In genomic region chr13:32639502-32640105, GRCh38 we compare ENCODE assay signal across 7 cellular contexts. TPM values are rescaled to one million over a fixed set of nuclear protein-coding genes. Genes with fewer than 3 reads are reported as not detected.
DNase-seq lines count a peak whose midpoint lies in the region; ATAC-seq and TF ChIP-seq lines count a peak whose summit lies in the region.

No MANE protein-coding gene starts in this region.

- peaks cover 24% of the 10 kb centered on the region for H3K4me1 Mint-ChIP-seq in neural crest cell

- intact Hi-C loops in vagina (cut with DNase I), result loop anchor here (10.0 kb wide), 1 partner anchor 55 kb away; the partner anchor contains the start of gene PDS5B

- TF ChIP-seq CTCF in GM10266 (IDR thresholded peaks at IDR 0.05; ENCODE audit: control insufficient read depth, insufficient read depth, low read depth, missing control alignments), result peak; percentile 66
- peak; percentile 91 for TF ChIP-seq CTCF in fibroblast of mammary gland (conservative IDR thresholded peaks at IDR 0.05; ENCODE audit: control insufficient read depth, insufficient read depth, low read depth, low read length)
- peak; percentile 80 for TF ChIP-seq CTCF in neural crest cell (conservative IDR thresholded peaks at IDR 0.05)
- peak in 2 of 3 experiments; percentile 59 to 74 for TF ChIP-seq CTCF in vagina (IDR thresholded peaks at IDR 0.05)

- H3K9me3 ChIP-seq in vagina, result no peaks in the 10 kb centered on the region

- H3K4me3 Mint-ChIP-seq in neural crest cell, result no peak overlapping the region

- H3K27me3 Mint-ChIP-seq in neural crest cell (ENCODE audit: low read depth), result no peaks in the 10 kb centered on the region

- peaks cover 55% of the 10 kb centered on the region for H3K4me1 ChIP-seq in vagina

- H3K27ac ChIP-seq in vagina, result no peak overlapping the region

- H3K4me3 ChIP-seq in fibroblast of mammary gland (ENCODE audit: control insufficient read depth, low read depth, low read length), result no peak overlapping the region
- H3K4me3 ChIP-seq in vagina, result no peak overlapping the region

- no peaks in the 10 kb centered on the region for H3K36me3 Mint-ChIP-seq in neural crest cell (ENCODE audit: low read depth)

- no peaks in the 10 kb centered on the region for H3K27me3 ChIP-seq in vagina

- ATAC-seq in HG02623 (IDR thresholded peaks at IDR 0.05; ENCODE audit: unreplicated experiment), result peak; percentile 66

- TF ChIP-seq POLR2A in vagina (IDR thresholded peaks at IDR 0.05), result no peak

- H3K27ac Mint-ChIP-seq in neural crest cell (ENCODE audit: unreplicated experiment), result no peak overlapping the region

- no peaks in the 10 kb centered on the region for H3K9me3 Mint-ChIP-seq in neural crest cell

- DNase-seq in GM10266 (ENCODE audit: extremely low spot score) (peak; percentile 28), NCI-H748 treated with DMSO at 0.1 percent for 48 hours (lab: John Stamatoyannopoulos, UW) (peak; percentile 79), activated T-cell treated with anti-CD3 and anti-CD28 coated beads for 4 hours (peak; percentile 36), fibroblast of mammary gland (ENCODE audit: low read depth) (peak; percentile 78), neural crest cell (ENCODE audit: low read depth, low spot score) (peak; percentile 23), vagina (ENCODE audit: extremely low spot score in 2 of 2) (no peak)

- no peaks in the 10 kb centered on the region for H3K36me3 ChIP-seq in vagina

RNA-seq across cellular contexts. Expression of gene PDS5B, which starts 53.4 kb away (rescaled TPM):
- total RNA-seq in neural crest cell (82.4 and 86.8 TPM in 2 replicates), vagina (49.4 TPM)

Comparison
In these comparisons a context has a peak if more than half of its experiments do, and no peak if none do; other contexts are left out.
1. DNase-seq: peak in GM10266 (single experiment), NCI-H748 treated with DMSO at 0.1 percent for 48 hours (single experiment), activated T-cell treated with anti-CD3 and anti-CD28 coated beads for 4 hours (single experiment), fibroblast of mammary gland (single experiment) and neural crest cell (single experiment); none in vagina (0 of 2).
2. Peak in every context shown above with its lines, with median percentiles within 50 percentile points of each other: CTCF ChIP-seq.